ENCODE assay signal across 1 cellular context in the genomic region with DNA sequence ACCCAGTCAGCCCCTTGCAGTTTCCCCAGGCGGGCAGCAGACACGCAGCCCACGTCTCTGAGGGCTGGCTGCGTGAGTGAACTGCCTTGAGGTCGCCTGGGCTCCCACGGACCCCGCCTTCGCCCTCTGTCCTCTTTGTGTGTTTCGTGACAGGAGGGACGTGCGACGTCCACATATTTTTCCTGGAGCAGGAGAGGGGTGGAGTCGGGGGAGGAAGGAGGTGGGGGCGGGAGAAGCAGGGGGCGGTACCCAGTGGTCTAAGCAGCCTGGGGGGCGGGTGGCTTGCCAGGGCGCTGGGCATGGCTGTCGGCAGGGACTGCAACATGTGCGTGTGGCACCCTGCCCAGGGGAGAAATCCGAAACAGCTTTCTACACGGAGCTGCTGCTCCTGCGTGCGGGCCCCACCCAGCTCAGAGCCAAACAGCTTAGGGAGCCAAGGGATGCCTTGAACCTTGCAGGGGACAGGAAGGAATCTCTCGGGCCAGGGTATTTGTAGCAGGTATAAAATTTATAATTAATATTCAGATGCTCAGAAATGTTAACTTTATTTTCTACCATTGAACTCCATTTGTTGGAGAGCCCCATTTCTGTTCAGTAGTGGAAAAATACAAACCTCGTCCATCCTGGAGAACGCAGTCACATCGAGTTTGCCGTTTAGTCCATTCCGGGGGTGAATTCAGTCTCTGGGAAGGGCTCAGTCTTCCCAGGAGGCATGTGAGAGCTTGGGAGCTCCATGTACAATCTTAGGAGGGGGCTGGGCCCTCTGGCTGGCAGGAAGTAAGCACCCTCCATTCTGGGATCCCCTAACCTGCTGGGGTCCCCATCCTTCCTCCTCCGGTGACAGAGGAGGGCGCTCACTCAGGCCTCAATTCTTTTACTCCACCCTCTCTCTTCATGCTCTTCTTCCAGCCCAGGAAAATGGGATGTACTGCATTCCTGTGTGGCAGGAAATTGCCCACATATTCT.
TF ChIP-seq lines count a peak whose summit lies in the region.

No MANE protein-coding gene starts in this region.

TF ChIP-seq in HEK293, 187 proteins besides CTCF, POLR2A, EP300 and RAD21 (continued from another document and continues in another):
- no peak for TF ChIP-seq ZNF48 (tag by site-specific recombination; IDR thresholded peaks at IDR 0.05)
- no peak for TF ChIP-seq ZNF16 (tag by site-specific recombination; IDR thresholded peaks at IDR 0.05; ENCODE audit: low read depth)
- 0 out of 2 replicates have a peak, but pooled peaks have one; percentile 13 for TF ChIP-seq ZNF423 (tag by site-specific recombination; IDR thresholded peaks at IDR 0.05)
- TF ChIP-seq GLI2 (tag by site-specific recombination; IDR thresholded peaks at IDR 0.05; ENCODE audit: borderline replicate concordance, low read depth): no peak
- no peak for TF ChIP-seq ZNF514 (tag by site-specific recombination; IDR thresholded peaks at IDR 0.05)
- TF ChIP-seq GLI4 (tag by site-specific recombination; IDR thresholded peaks at IDR 0.05): no peak
- TF ChIP-seq ZNF701 (tag by site-specific recombination; IDR thresholded peaks at IDR 0.05): no peak
- TF ChIP-seq, protein P1, sequence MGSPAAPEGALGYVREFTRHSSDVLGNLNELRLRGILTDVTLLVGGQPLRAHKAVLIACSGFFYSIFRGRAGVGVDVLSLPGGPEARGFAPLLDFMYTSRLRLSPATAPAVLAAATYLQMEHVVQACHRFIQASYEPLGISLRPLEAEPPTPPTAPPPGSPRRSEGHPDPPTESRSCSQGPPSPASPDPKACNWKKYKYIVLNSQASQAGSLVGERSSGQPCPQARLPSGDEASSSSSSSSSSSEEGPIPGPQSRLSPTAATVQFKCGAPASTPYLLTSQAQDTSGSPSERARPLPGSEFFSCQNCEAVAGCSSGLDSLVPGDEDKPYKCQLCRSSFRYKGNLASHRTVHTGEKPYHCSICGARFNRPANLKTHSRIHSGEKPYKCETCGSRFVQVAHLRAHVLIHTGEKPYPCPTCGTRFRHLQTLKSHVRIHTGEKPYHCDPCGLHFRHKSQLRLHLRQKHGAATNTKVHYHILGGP (tag by site-specific recombination; IDR thresholded peaks at IDR 0.05): no peak
- TF ChIP-seq ZNF341 (tag by site-specific recombination; IDR thresholded peaks at IDR 0.05; ENCODE audit: low read depth): peak; percentile 77
- TF ChIP-seq, protein P2, sequence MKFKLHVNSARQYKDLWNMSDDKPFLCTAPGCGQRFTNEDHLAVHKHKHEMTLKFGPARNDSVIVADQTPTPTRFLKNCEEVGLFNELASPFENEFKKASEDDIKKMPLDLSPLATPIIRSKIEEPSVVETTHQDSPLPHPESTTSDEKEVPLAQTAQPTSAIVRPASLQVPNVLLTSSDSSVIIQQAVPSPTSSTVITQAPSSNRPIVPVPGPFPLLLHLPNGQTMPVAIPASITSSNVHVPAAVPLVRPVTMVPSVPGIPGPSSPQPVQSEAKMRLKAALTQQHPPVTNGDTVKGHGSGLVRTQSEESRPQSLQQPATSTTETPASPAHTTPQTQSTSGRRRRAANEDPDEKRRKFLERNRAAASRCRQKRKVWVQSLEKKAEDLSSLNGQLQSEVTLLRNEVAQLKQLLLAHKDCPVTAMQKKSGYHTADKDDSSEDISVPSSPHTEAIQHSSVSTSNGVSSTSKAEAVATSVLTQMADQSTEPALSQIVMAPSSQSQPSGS (tag by site-specific recombination; IDR thresholded peaks at IDR 0.05; ENCODE audit: low read depth): no peak
- TF ChIP-seq SALL2 (tag by site-specific recombination; IDR thresholded peaks at IDR 0.05; ENCODE audit: borderline replicate concordance): no peak
- TF ChIP-seq ZNF530 (tag by site-specific recombination; IDR thresholded peaks at IDR 0.05; ENCODE audit: low read depth): no peak
- TF ChIP-seq ZNF621 (tag by site-specific recombination; IDR thresholded peaks at IDR 0.05): no peak
- TF ChIP-seq OSR2 (tag by site-specific recombination; IDR thresholded peaks at IDR 0.05): no peak
- TF ChIP-seq ZNF624 (tag by site-specific recombination; IDR thresholded peaks at IDR 0.05): no peak
- peak; percentile 33; the same call in 1 of the 2 replicates for TF ChIP-seq ZNF76 (tag by site-specific recombination; IDR thresholded peaks at IDR 0.05; ENCODE audit: borderline replicate concordance, low read depth)
- peak; percentile 68 for TF ChIP-seq SP2 (tag by site-specific recombination; IDR thresholded peaks at IDR 0.05)
- peak; percentile 63 for TF ChIP-seq KLF1 (tag by site-specific recombination; IDR thresholded peaks at IDR 0.05)
- TF ChIP-seq, protein P3, sequence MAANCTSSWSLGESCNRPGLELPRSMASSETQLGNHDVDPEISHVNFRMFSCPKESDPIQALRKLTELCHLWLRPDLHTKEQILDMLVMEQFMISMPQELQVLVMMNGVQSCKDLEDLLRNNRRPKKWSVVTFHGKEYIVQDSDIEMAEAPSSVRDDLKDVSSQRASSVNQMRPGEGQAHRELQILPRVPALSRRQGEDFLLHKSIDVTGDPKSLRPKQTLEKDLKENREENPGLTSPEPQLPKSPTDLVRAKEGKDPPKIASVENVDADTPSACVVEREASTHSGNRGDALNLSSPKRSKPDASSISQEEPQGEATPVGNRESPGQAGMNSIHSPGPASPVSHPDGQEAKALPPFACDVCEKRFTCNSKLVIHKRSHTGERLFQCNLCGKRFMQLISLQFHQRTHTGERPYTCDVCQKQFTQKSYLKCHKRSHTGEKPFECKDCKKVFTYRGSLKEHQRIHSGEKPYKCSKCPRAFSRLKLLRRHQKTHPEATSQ (tag by site-specific recombination; IDR thresholded peaks at IDR 0.05): no peak
- TF ChIP-seq, protein P4, sequence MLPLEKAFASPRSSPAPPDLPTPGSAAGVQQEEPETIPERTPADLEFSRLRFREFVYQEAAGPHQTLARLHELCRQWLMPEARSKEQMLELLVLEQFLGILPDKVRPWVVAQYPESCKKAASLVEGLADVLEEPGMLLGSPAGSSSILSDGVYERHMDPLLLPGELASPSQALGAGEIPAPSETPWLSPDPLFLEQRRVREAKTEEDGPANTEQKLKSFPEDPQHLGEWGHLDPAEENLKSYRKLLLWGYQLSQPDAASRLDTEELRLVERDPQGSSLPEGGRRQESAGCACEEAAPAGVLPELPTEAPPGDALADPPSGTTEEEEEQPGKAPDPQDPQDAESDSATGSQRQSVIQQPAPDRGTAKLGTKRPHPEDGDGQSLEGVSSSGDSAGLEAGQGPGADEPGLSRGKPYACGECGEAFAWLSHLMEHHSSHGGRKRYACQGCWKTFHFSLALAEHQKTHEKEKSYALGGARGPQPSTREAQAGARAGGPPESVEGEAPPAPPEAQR (tag by site-specific recombination; IDR thresholded peaks at IDR 0.05): no peak
- no peak for TF ChIP-seq IKZF3 (tag by site-specific recombination; IDR thresholded peaks at IDR 0.05)
- TF ChIP-seq ZNF785 (tag by site-specific recombination; IDR thresholded peaks at IDR 0.05): no peak
- no peak for TF ChIP-seq ZNF707 (tag by site-specific recombination; IDR thresholded peaks at IDR 0.05)
- TF ChIP-seq ZNF10 (tag by site-specific recombination; IDR thresholded peaks at IDR 0.05): no peak
- TF ChIP-seq ZNF600 (tag by site-specific recombination; IDR thresholded peaks at IDR 0.05): peak; percentile 76; the same call in 1 of the 2 replicates
- TF ChIP-seq, protein P5, sequence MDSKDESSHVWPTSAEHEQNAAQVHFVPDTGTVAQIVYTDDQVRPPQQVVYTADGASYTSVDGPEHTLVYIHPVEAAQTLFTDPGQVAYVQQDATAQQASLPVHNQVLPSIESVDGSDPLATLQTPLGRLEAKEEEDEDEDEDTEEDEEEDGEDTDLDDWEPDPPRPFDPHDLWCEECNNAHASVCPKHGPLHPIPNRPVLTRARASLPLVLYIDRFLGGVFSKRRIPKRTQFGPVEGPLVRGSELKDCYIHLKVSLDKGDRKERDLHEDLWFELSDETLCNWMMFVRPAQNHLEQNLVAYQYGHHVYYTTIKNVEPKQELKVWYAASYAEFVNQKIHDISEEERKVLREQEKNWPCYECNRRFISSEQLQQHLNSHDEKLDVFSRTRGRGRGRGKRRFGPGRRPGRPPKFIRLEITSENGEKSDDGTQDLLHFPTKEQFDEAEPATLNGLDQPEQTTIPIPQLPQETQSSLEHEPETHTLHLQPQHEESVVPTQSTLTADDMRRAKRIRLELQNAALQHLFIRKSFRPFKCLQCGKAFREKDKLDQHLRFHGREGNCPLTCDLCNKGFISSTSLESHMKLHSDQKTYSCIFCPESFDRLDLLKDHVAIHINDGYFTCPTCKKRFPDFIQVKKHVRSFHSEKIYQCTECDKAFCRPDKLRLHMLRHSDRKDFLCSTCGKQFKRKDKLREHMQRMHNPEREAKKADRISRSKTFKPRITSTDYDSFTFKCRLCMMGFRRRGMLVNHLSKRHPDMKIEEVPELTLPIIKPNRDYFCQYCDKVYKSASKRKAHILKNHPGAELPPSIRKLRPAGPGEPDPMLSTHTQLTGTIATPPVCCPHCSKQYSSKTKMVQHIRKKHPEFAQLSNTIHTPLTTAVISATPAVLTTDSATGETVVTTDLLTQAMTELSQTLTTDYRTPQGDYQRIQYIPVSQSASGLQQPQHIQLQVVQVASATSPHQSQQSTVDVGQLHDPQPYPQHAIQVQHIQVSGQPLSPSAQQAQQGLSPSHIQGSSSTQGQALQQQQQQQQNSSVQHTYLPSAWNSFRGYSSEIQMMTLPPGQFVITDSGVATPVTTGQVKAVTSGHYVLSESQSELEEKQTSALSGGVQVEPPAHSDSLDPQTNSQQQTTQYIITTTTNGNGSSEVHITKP (tag by site-specific recombination; IDR thresholded peaks at IDR 0.05): peak; percentile 95
- no peak for TF ChIP-seq ZNF558 (tag by site-specific recombination; IDR thresholded peaks at IDR 0.05)
- TF ChIP-seq YY2 (tag by site-specific recombination; IDR thresholded peaks at IDR 0.05): no peak
- TF ChIP-seq, protein P6, sequence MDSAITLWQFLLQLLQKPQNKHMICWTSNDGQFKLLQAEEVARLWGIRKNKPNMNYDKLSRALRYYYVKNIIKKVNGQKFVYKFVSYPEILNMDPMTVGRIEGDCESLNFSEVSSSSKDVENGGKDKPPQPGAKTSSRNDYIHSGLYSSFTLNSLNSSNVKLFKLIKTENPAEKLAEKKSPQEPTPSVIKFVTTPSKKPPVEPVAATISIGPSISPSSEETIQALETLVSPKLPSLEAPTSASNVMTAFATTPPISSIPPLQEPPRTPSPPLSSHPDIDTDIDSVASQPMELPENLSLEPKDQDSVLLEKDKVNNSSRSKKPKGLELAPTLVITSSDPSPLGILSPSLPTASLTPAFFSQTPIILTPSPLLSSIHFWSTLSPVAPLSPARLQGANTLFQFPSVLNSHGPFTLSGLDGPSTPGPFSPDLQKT (IDR thresholded peaks at IDR 0.05; ENCODE audit: borderline replicate concordance, low read depth, low read length): no peak
- TF ChIP-seq ZNF629 (tag by site-specific recombination; IDR thresholded peaks at IDR 0.05): no peak
- no peak for TF ChIP-seq ZNF391 (tag by site-specific recombination; IDR thresholded peaks at IDR 0.05; ENCODE audit: borderline replicate concordance, low read depth)
- TF ChIP-seq, protein P7, sequence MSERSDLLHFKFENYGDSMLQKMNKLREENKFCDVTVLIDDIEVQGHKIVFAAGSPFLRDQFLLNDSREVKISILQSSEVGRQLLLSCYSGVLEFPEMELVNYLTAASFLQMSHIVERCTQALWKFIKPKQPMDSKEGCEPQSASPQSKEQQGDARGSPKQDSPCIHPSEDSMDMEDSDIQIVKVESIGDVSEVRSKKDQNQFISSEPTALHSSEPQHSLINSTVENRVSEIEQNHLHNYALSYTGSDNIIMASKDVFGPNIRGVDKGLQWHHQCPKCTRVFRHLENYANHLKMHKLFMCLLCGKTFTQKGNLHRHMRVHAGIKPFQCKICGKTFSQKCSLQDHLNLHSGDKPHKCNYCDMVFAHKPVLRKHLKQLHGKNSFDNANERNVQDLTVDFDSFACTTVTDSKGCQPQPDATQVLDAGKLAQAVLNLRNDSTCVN (tag by site-specific recombination; optimal IDR thresholded peaks at IDR 0.05): no peak
- TF ChIP-seq, protein P8, sequence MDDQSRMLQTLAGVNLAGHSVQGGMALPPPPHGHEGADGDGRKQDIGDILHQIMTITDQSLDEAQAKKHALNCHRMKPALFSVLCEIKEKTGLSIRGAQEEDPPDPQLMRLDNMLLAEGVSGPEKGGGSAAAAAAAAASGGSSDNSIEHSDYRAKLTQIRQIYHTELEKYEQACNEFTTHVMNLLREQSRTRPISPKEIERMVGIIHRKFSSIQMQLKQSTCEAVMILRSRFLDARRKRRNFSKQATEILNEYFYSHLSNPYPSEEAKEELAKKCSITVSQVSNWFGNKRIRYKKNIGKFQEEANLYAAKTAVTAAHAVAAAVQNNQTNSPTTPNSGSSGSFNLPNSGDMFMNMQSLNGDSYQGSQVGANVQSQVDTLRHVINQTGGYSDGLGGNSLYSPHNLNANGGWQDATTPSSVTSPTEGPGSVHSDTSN (CRISPR knock-in tag; IDR thresholded peaks at IDR 0.05): no peak
- no peak for TF ChIP-seq BCL11B (tag by site-specific recombination; IDR thresholded peaks at IDR 0.05; ENCODE audit: low read depth)
- no peak for TF ChIP-seq GFI1B (tag by site-specific recombination; IDR thresholded peaks at IDR 0.05)
- no peak for TF ChIP-seq ZNF169 (tag by site-specific recombination; IDR thresholded peaks at IDR 0.05)
- no peak for TF ChIP-seq ZNF146 (tag by site-specific recombination; IDR thresholded peaks at IDR 0.05)
- TF ChIP-seq, protein P9, sequence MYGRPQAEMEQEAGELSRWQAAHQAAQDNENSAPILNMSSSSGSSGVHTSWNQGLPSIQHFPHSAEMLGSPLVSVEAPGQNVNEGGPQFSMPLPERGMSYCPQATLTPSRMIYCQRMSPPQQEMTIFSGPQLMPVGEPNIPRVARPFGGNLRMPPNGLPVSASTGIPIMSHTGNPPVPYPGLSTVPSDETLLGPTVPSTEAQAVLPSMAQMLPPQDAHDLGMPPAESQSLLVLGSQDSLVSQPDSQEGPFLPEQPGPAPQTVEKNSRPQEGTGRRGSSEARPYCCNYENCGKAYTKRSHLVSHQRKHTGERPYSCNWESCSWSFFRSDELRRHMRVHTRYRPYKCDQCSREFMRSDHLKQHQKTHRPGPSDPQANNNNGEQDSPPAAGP (tag by site-specific recombination; IDR thresholded peaks at IDR 0.05): no peak
